ENCODE assay signal across 29 cellular contexts in the genomic region with DNA sequence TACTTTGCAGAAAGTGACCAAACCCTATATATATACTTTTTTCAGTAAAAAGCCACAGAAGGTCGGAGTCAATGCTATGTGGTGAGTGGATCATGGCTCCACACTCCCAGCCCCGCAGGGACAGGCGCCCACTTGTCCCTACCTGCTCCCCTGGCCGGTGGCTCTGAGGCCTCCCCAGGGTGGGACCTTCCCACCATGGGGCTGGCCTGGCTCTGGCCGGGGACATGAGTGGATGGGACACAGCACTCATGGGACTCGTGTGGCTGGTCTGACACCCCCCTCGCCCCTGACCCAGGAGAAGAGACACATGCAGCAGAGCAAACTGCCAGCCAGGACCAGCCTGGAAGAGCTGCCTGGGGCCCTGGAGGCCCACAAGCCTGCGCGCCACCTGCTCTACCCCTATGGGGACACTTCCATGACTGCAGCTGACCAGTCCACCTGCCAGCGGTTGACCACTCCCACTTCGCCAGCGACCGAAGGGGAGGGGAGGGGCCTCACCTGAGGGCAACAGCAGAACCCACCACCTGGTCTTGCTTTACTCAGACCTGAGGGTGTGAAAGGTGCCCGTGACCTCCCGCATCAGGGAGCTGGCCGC. TPM values are rescaled to one million over a fixed set of nuclear protein-coding genes. Genes with fewer than 3 reads are reported as not detected.
DNase-seq lines count a peak whose midpoint lies in the region; ATAC-seq and TF ChIP-seq lines count a peak whose summit lies in the region.
"Had no signal": no experiment of that assay in that cellular context is flagged by ENCODE, and none has a peak within 500 bp of the region (broad histone marks: within the 10 kb centered on the region; RNA-seq: fewer than 3 reads in every experiment).

No MANE protein-coding gene starts in this region.

- no peak for TF ChIP-seq CTCF in left ventricle myocardium inferior (IDR thresholded peaks at IDR 0.05; ENCODE audit: borderline replicate concordance)

- H3K36me3 ChIP-seq in left ventricle myocardium inferior (no peaks in the 10 kb centered on the region), aorta (ENCODE audit: control insufficient read depth in 1 of 2, insufficient read depth in 2 of 2, low read length in 1 of 2) (no peaks in the 10 kb centered on the region)
- H3K36me3 ChIP-seq: adrenal gland, brain microvascular endothelial cell, neutrophil had no signal

- intact Hi-C loops in left ventricle myocardium inferior (cut with micrococcal nuclease) = no loop called here
- intact Hi-C loops in left ventricle myocardium superior (cut with micrococcal nuclease) = no loop called here
- intact Hi-C loops in activated T-helper 1 cell treated with anti-CD3 and anti-CD28 coated beads, Interleukin-12 subunit alpha, Interleukin-12 subunit beta, Interleukin-2, Interleukin-4 antibody, amounts not matched to agents 30 ng/mL and 10 ng/mL and 1 ng/mL, durations not matched to agents 14 hours and 24 hours and 36 hours (cut with micrococcal nuclease) = no loop called here
- intact Hi-C loops in aorta (cut with DNase I) = loop anchor here in 1 of 2 donors (5.0 kb wide), 1 partner anchor 140 kb away; the partner anchor contains the start of genes C21orf58 and PCNT

- H3K27ac ChIP-seq in left ventricle myocardium inferior (replicated peaks) (peak overlapping the region; percentile 60), aorta (ENCODE audit: low read depth in 1 of 2, low read length in 2 of 2) (no peak overlapping the region)
- H3K27ac ChIP-seq: brain microvascular endothelial cell, C4-2B, neutrophil, psoas muscle had no signal

- H3K4me1 ChIP-seq in left ventricle myocardium inferior (peaks cover 27% of the 10 kb centered on the region), aorta (ENCODE audit: control insufficient read depth in 1 of 2, insufficient read depth in 2 of 2, low read length in 2 of 2) (no peaks in the 10 kb centered on the region)
- H3K4me1 ChIP-seq: psoas muscle had no signal

- H3K27me3 ChIP-seq in left ventricle myocardium inferior (ENCODE audit: low read depth) = no peaks in the 10 kb centered on the region
- H3K27me3 ChIP-seq in aorta (ENCODE audit: control insufficient read depth in 1 of 2, insufficient read depth in 2 of 2, low read length in 1 of 2) = no peaks in the 10 kb centered on the region
- H3K27me3 ChIP-seq: adrenal gland, brain microvascular endothelial cell, neutrophil had no signal

- no peaks in the 10 kb centered on the region for H3K4me1 Mint-ChIP-seq in activated T-helper 1 cell treated with anti-CD3 and anti-CD28 coated beads, Interleukin-12 subunit alpha, Interleukin-12 subunit beta, Interleukin-2, Interleukin-4 antibody, amounts not matched to agents 30 ng/mL and 10 ng/mL and 1 ng/mL, durations not matched to agents 14 hours and 24 hours and 36 hours (ENCODE audit: low read depth)
- H3K4me1 Mint-ChIP-seq in naive B cell = peaks cover 0 to 10% (median 0%) of the 10 kb centered on the region in 3 donors
- H3K4me1 Mint-ChIP-seq: stimulated activated effector memory CD8-positive, alpha-beta T cell treated with anti-CD3 and anti-CD28 coated beads, Interleukin-12 subunit alpha, Interleukin-12 subunit beta, amount 100 ng/mL, for 72 hours had no signal

- H3K27ac Mint-ChIP-seq in activated T-helper 1 cell treated with anti-CD3 and anti-CD28 coated beads, Interleukin-12 subunit alpha, Interleukin-12 subunit beta, Interleukin-2, Interleukin-4 antibody, amounts not matched to agents 30 ng/mL and 10 ng/mL and 1 ng/mL, durations not matched to agents 14 hours and 24 hours and 36 hours = no peak overlapping the region
- no peak overlapping the region for H3K27ac Mint-ChIP-seq in naive B cell
- H3K27ac Mint-ChIP-seq: activated B cell treated with CpG ODN at 0.5 μM for 24 hours; effector memory CD8-positive, alpha-beta T cell; immature natural killer cell; stimulated activated effector memory CD8-positive, alpha-beta T cell treated with anti-CD3 and anti-CD28 coated beads, Interleukin-12 subunit alpha, Interleukin-12 subunit beta, amount 100 ng/mL, for 72 hours had no signal

- no peaks in the 10 kb centered on the region for H3K36me3 Mint-ChIP-seq in activated T-helper 1 cell treated with anti-CD3 and anti-CD28 coated beads, Interleukin-12 subunit alpha, Interleukin-12 subunit beta, Interleukin-2, Interleukin-4 antibody, amounts not matched to agents 30 ng/mL and 10 ng/mL and 1 ng/mL, durations not matched to agents 14 hours and 24 hours and 36 hours (ENCODE audit: low read depth)
- peaks cover 0 to 5% of the 10 kb centered on the region in 2 donors for H3K36me3 Mint-ChIP-seq in naive B cell
- H3K36me3 Mint-ChIP-seq: immature natural killer cell; stimulated activated effector memory CD8-positive, alpha-beta T cell treated with anti-CD3 and anti-CD28 coated beads, Interleukin-12 subunit alpha, Interleukin-12 subunit beta, amount 100 ng/mL, for 72 hours had no signal

- no peaks in the 10 kb centered on the region for H3K27me3 Mint-ChIP-seq in activated T-helper 1 cell treated with anti-CD3 and anti-CD28 coated beads, Interleukin-12 subunit alpha, Interleukin-12 subunit beta, Interleukin-2, Interleukin-4 antibody, amounts not matched to agents 30 ng/mL and 10 ng/mL and 1 ng/mL, durations not matched to agents 14 hours and 24 hours and 36 hours (ENCODE audit: insufficient read depth)
- no peaks in the 10 kb centered on the region for H3K27me3 Mint-ChIP-seq in naive B cell
- H3K27me3 Mint-ChIP-seq: activated B cell treated with CpG ODN at 0.5 μM for 24 hours had no signal

- H3K4me3 Mint-ChIP-seq in activated T-helper 1 cell treated with anti-CD3 and anti-CD28 coated beads, Interleukin-12 subunit alpha, Interleukin-12 subunit beta, Interleukin-2, Interleukin-4 antibody, amounts not matched to agents 30 ng/mL and 10 ng/mL and 1 ng/mL, durations not matched to agents 14 hours and 24 hours and 36 hours = peak overlapping the region; percentile 33
- H3K4me3 Mint-ChIP-seq in naive B cell = peak overlapping the region in 6 of 8 donors; percentile 21 to 63 (median 50)
- H3K4me3 Mint-ChIP-seq: activated B cell treated with CpG ODN at 0.5 μM for 24 hours; effector memory CD8-positive, alpha-beta T cell; stimulated activated effector memory CD8-positive, alpha-beta T cell treated with anti-CD3 and anti-CD28 coated beads, Interleukin-12 subunit alpha, Interleukin-12 subunit beta, amount 100 ng/mL, for 72 hours had no signal

- H3K4me3 ChIP-seq in left ventricle myocardium inferior = no peak overlapping the region
- H3K4me3 ChIP-seq in aorta (ENCODE audit: low read length in 2 of 2) = no peak overlapping the region
- H3K4me3 ChIP-seq: adrenal gland, psoas muscle had no signal

- WGBS in aorta, 2 donors = 83 to 89% methylated on average over 15 to 16 of the region's 16 CpGs

- peaks cover 5% of the 10 kb centered on the region for H3K9me3 Mint-ChIP-seq in activated T-helper 1 cell treated with anti-CD3 and anti-CD28 coated beads, Interleukin-12 subunit alpha, Interleukin-12 subunit beta, Interleukin-2, Interleukin-4 antibody, amounts not matched to agents 30 ng/mL and 10 ng/mL and 1 ng/mL, durations not matched to agents 14 hours and 24 hours and 36 hours
- peaks cover 0 to 6% (median 0%) of the 10 kb centered on the region in 7 donors for H3K9me3 Mint-ChIP-seq in naive B cell
- H3K9me3 Mint-ChIP-seq: activated B cell treated with CpG ODN at 0.5 μM for 24 hours; immature natural killer cell; stimulated activated effector memory CD8-positive, alpha-beta T cell treated with anti-CD3 and anti-CD28 coated beads, Interleukin-12 subunit alpha, Interleukin-12 subunit beta, amount 100 ng/mL, for 72 hours had no signal

- DNase-seq in left ventricle myocardium inferior = no peak
- no peak for DNase-seq in left ventricle myocardium superior
- DNase-seq in activated T-helper 1 cell treated with anti-CD3 and anti-CD28 coated beads, Interleukin-12 subunit alpha, Interleukin-12 subunit beta, Interleukin-2, Interleukin-4 antibody, amounts not matched to agents 30 ng/mL and 10 ng/mL and 1 ng/mL, durations not matched to agents 14 hours and 24 hours and 36 hours (ENCODE audit: low spot score) = no peak
- DNase-seq in naive B cell = no peak
- peak; percentile 46 to 78 for DNase-seq in aorta
- no peak for DNase-seq in NCI-H1436 treated with DMSO at 0.1 percent for 48 hours (lab: John Stamatoyannopoulos, UW)
- DNase-seq in LoVo (ENCODE audit: low spot score) = no peak
- DNase-seq: activated B cell treated with CpG ODN at 0.5 μM for 24 hours; activated CD4-positive, alpha-beta T cell treated with anti-CD3 and anti-CD28 coated beads, Interleukin-2, amount 50 U/mL, for 48 hours; activated naive CD4-positive, alpha-beta T cell treated with Interleukin-2 at 50 U/mL for 16 hours; brain microvascular endothelial cell; effector memory CD8-positive, alpha-beta T cell; foreskin melanocyte; immature natural killer cell; NCI-H1105 treated with DMSO at 0.1 percent for 48 hours; NCI-H2081 treated with DMSO at 0.1 percent for 48 hours; NCI-H774; SHP77; small intestine; stimulated activated CD4-positive, alpha-beta T cell treated with anti-CD3 and anti-CD28 coated beads, Interleukin-2, amount 100 ng/mL, for 24 hours; T-helper 9 cell had no signal

- no peaks in the 10 kb centered on the region for H3K9me3 ChIP-seq in left ventricle myocardium inferior (replicated peaks)
- no peaks in the 10 kb centered on the region for H3K9me3 ChIP-seq in aorta (ENCODE audit: control insufficient read depth, low read length)
- H3K9me3 ChIP-seq: adrenal gland, neutrophil had no signal

- ATAC-seq in left ventricle myocardium superior (no peak), naive B cell (ENCODE audit: low read depth in 2 of 2) (no peak), aorta (ENCODE audit: low FRiP score) (no peak), HG03565 (IDR thresholded peaks at IDR 0.05; ENCODE audit: unreplicated experiment) (no peak)
- ATAC-seq: effector memory CD8-positive, alpha-beta T cell; psoas muscle; stimulated activated effector memory CD8-positive, alpha-beta T cell treated with anti-CD3 and anti-CD28 coated beads, Interleukin-12 subunit alpha, Interleukin-12 subunit beta, amount 100 ng/mL, for 72 hours had no signal

RNA-seq across cellular contexts. Expression of gene SPATC1L, which starts 2.2 kb away (rescaled TPM):
- total RNA-seq in left ventricle myocardium inferior = 7.0 TPM
- total RNA-seq in left ventricle myocardium superior = 12.0 TPM
- total RNA-seq in activated T-helper 1 cell treated with anti-CD3 and anti-CD28 coated beads, Interleukin-12 subunit alpha, Interleukin-12 subunit beta, Interleukin-2, Interleukin-4 antibody, amounts not matched to agents 30 ng/mL and 10 ng/mL and 1 ng/mL, durations not matched to agents 14 hours and 24 hours and 36 hours = 12.1 and 12.8 TPM in 2 replicates
- polyA plus RNA-seq in naive B cell (ENCODE audit: low read depth in 6 of 6) = 10 to 100 TPM in 4 of 6 donors, 1 to 10 TPM in 2; 4.8 to 13.5 (median 10.7) TPM
- 10 to 100 TPM in 1 of 2 donors, 1 to 10 TPM in 1; 5.2 to 12.4 TPM for total RNA-seq in aorta
- polyA plus RNA-seq in aorta = 10 to 100 TPM in 1 of 2 donors, 1 to 10 TPM in 1; 2.4 to 47.9 TPM

RNA-seq across cellular contexts. Expression of gene FTCD, which starts 26.7 kb away (rescaled TPM):
- total RNA-seq in left ventricle myocardium inferior (2.2 TPM), left ventricle myocardium superior (1.5 TPM), aorta (1 to 10 TPM; 1.1 to 2.6 TPM)
- total RNA-seq in activated T-helper 1 cell treated with anti-CD3 and anti-CD28 coated beads, Interleukin-12 subunit alpha, Interleukin-12 subunit beta, Interleukin-2, Interleukin-4 antibody, amounts not matched to agents 30 ng/mL and 10 ng/mL and 1 ng/mL, durations not matched to agents 14 hours and 24 hours and 36 hours = 0.56 and 0.62 TPM in 2 replicates
- polyA plus RNA-seq in naive B cell (ENCODE audit: low read depth in 6 of 6) (not detected), aorta (1 to 10 TPM in 1 of 2 donors, under 1 TPM in 1; 0.50 to 8.7 TPM)
- total RNA-seq: MCF 10A had no signal
- polyA plus RNA-seq: AG04450, immature natural killer cell had no signal

RNA-seq across cellular contexts. Expression of gene LSS, which starts 46.5 kb away (rescaled TPM):
- total RNA-seq in left ventricle myocardium inferior = 52.0 TPM
- total RNA-seq in left ventricle myocardium superior = 58.3 TPM
- total RNA-seq in activated T-helper 1 cell treated with anti-CD3 and anti-CD28 coated beads, Interleukin-12 subunit alpha, Interleukin-12 subunit beta, Interleukin-2, Interleukin-4 antibody, amounts not matched to agents 30 ng/mL and 10 ng/mL and 1 ng/mL, durations not matched to agents 14 hours and 24 hours and 36 hours = 15.8 and 17.0 TPM in 2 replicates
- 10 to 100 TPM in 2 of 6 donors, 1 to 10 TPM in 4; 6.4 to 10.5 (median 8.9) TPM for polyA plus RNA-seq in naive B cell (ENCODE audit: low read depth in 6 of 6)
- total RNA-seq in aorta = 10 to 100 TPM; 60.2 to 85.2 TPM
- 10 to 100 TPM in 1 of 2 donors, 1 to 10 TPM in 1; 9.3 to 52.0 TPM for polyA plus RNA-seq in aorta

Comparison
In these comparisons a context has a peak if more than half of its experiments do, and no peak if none do; other contexts are left out.
1. DNase-seq: peak in aorta (2 of 2); none in left ventricle myocardium inferior (single experiment), left ventricle myocardium superior (single experiment), activated T-helper 1 cell treated with anti-CD3 and anti-CD28 coated beads, Interleukin-12 subunit alpha, Interleukin-12 subunit beta, Interleukin-2, Interleukin-4 antibody, amounts not matched to agents 30 ng/mL and 10 ng/mL and 1 ng/mL, durations not matched to agents 14 hours and 24 hours and 36 hours (single experiment), naive B cell (single experiment), NCI-H1436 treated with DMSO at 0.1 percent for 48 hours (single experiment) and LoVo (single experiment).